1 cellular context compared by ENCODE assay signal in the genomic region with DNA sequence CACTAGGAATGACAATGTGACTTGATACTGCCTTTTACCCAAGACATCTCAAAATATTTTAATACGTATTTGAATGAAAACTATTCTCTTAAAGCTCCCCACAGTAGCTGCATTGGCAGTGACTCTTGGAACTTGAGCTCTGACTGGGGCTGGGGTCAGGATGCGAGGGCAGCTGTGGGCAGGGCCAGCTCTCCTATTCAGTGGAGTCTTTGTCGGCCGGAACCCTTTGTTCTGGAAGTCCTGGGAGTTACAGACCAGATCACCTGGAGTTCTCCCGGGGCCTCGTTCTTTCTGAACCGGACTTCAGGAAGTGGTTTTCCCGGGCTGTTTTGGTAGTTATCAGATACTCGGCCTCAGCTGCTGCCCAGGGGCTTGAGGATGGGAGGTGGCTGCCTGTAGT.
TF ChIP-seq lines count a peak whose summit lies in the region.

No MANE protein-coding gene starts in this region.

TF ChIP-seq in GM23338, 12 proteins besides CTCF, POLR2A, EP300 and RAD21 (continued from another document):
- TF ChIP-seq, protein P1, sequence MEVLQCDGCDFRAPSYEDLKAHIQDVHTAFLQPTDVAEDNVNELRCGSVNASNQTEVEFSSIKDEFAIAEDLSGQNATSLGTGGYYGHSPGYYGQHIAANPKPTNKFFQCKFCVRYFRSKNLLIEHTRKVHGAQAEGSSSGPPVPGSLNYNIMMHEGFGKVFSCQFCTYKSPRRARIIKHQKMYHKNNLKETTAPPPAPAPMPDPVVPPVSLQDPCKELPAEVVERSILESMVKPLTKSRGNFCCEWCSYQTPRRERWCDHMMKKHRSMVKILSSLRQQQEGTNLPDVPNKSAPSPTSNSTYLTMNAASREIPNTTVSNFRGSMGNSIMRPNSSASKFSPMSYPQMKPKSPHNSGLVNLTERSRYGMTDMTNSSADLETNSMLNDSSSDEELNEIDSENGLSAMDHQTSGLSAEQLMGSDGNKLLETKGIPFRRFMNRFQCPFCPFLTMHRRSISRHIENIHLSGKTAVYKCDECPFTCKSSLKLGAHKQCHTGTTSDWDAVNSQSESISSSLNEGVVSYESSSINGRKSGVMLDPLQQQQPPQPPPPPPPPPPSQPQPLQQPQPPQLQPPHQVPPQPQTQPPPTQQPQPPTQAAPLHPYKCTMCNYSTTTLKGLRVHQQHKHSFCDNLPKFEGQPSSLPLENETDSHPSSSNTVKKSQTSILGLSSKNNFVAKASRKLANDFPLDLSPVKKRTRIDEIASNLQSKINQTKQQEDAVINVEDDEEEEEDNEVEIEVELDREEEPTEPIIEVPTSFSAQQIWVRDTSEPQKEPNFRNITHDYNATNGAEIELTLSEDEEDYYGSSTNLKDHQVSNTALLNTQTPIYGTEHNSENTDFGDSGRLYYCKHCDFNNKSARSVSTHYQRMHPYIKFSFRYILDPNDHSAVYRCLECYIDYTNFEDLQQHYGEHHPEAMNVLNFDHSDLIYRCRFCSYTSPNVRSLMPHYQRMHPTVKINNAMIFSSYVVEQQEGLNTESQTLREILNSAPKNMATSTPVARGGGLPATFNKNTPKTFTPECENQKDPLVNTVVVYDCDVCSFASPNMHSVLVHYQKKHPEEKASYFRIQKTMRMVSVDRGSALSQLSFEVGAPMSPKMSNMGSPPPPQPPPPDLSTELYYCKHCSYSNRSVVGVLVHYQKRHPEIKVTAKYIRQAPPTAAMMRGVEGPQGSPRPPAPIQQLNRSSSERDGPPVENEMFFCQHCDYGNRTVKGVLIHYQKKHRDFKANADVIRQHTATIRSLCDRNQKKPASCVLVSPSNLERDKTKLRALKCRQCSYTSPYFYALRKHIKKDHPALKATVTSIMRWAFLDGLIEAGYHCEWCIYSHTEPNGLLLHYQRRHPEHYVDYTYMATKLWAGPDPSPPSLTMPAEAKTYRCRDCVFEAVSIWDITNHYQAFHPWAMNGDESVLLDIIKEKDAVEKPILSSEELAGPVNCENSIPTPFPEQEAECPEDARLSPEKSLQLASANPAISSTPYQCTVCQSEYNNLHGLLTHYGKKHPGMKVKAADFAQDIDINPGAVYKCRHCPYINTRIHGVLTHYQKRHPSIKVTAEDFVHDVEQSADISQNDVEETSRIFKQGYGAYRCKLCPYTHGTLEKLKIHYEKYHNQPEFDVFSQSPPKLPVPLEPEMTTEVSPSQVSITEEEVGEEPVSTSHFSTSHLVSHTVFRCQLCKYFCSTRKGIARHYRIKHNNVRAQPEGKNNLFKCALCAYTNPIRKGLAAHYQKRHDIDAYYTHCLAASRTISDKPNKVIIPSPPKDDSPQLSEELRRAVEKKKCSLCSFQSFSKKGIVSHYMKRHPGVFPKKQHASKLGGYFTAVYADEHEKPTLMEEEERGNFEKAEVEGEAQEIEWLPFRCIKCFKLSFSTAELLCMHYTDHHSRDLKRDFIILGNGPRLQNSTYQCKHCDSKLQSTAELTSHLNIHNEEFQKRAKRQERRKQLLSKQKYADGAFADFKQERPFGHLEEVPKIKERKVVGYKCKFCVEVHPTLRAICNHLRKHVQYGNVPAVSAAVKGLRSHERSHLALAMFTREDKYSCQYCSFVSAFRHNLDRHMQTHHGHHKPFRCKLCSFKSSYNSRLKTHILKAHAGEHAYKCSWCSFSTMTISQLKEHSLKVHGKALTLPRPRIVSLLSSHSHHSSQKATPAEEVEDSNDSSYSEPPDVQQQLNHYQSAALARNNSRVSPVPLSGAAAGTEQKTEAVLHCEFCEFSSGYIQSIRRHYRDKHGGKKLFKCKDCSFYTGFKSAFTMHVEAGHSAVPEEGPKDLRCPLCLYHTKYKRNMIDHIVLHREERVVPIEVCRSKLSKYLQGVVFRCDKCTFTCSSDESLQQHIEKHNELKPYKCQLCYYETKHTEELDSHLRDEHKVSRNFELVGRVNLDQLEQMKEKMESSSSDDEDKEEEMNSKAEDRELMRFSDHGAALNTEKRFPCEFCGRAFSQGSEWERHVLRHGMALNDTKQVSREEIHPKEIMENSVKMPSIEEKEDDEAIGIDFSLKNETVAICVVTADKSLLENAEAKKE (CRISPR knock-in tag; IDR thresholded peaks at IDR 0.05) = no peak
- TF ChIP-seq ZNF331 (CRISPR knock-in tag; IDR thresholded peaks at IDR 0.05; ENCODE audit: low read depth) (no peak), CREB1 (CRISPR knock-in tag; IDR thresholded peaks at IDR 0.05; ENCODE audit: low read depth) (no peak), JUNB (IDR thresholded peaks at IDR 0.05; ENCODE audit: unreplicated experiment) (no peak), ZNF114 (CRISPR knock-in tag; IDR thresholded peaks at IDR 0.05) (no peak), EZH2 (IDR thresholded peaks at IDR 0.05; ENCODE audit: low read depth, unreplicated experiment) (no peak)
TF ChIP-seq in GM23338: peak in this region for 0.
